In the genomic region with DNA sequence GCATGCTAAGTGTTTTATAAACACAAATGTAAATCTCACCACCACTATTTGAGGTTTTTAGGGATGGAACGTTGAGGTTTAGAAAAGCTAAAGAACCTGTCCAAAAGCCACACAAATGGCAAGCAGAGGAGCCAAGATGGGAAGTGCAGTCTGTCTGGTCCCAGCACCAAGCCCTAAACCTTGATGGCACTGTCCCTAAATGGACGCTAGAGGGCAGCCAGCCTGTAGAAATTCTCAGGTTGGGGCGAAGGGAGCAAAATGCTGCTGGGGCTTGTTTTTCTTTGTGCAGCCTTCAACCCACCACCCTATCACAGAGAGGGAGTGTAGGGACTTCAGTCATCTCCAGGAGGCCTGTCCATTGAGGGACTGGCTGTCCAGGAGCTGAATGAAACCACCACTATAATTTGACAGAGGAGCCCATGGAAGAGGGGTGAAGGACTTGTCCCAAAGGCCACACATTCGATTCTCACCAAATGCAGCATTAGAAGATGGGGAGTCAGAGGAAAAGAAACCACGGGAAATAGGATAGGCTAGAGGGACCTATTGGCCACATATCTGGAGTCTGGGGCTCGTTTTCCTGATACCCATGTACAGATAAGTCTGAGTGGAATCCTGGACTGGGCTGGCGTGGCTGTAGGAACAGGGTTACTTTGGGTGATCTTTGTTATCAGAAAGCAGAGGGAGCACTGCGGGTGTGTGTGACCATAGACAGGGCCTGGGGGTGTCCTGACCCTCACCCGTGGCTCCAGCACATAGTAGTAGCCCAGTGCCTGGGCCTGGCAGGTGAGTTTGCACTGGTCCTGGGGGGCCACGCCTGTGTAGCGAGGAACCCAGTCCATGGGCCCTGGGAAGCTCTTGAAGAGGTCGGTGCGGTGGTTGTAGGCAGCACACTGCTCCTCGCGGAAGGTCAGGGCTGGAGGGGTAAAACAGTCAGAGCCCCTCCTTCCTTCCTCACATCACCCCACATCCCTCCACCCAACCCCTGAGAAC, we compare ENCODE assay signal across 9 cellular contexts. TPM values are rescaled to one million over a fixed set of nuclear protein-coding genes. Genes with fewer than 3 reads are reported as not detected.
DNase-seq lines count a peak whose midpoint lies in the region; ATAC-seq and TF ChIP-seq lines count a peak whose summit lies in the region.
"Had no signal": no experiment of that assay in that cellular context is flagged by ENCODE, and none has a peak within 500 bp of the region (broad histone marks: within the 10 kb centered on the region; RNA-seq: fewer than 3 reads in every experiment).

No MANE protein-coding gene starts in this region.

- DNase-seq in COLO668 (lab: John Stamatoyannopoulos, UW; ENCODE audit: unreplicated experiment) (peak; percentile 48), NB4 (ENCODE audit: low read depth) (peak; percentile 80), SK-N-DZ (ENCODE audit: low spot score) (peak; percentile 74), globus pallidus (ENCODE audit: low spot score) (peak; percentile 81), posterior cingulate gyrus (peak in 6 of 10 donors; percentile 67 to 94 (median 74))
- DNase-seq in activated naive CD4-positive, alpha-beta T cell treated with anti-CD3 and anti-CD28 coated beads for 36 hours: peak; percentile 84

- no peaks in the 10 kb centered on the region for H3K36me3 Mint-ChIP-seq in activated naive CD4-positive, alpha-beta T cell treated with anti-CD3 and anti-CD28 coated beads for 36 hours (ENCODE audit: low read depth)

- H3K27me3 Mint-ChIP-seq in activated naive CD4-positive, alpha-beta T cell treated with anti-CD3 and anti-CD28 coated beads for 36 hours (ENCODE audit: low read depth): no peaks in the 10 kb centered on the region

- no peak for TF ChIP-seq POLR2A in NB4 (IDR thresholded peaks at IDR 0.05; ENCODE audit: extremely low read depth, insufficient read length)

- H3K4me3 ChIP-seq in NB4 (ENCODE audit: low read depth, low read length): no peak overlapping the region
- H3K4me3 ChIP-seq: SJSA1 had no signal

- ATAC-seq in GM21619 (IDR thresholded peaks at IDR 0.05; ENCODE audit: unreplicated experiment) (peak; percentile 71), HG03439 (IDR thresholded peaks at IDR 0.05; ENCODE audit: unreplicated experiment) (no peak)

- H3K9me3 Mint-ChIP-seq in activated naive CD4-positive, alpha-beta T cell treated with anti-CD3 and anti-CD28 coated beads for 36 hours: no peaks in the 10 kb centered on the region

- peaks cover 34% of the 10 kb centered on the region for H3K4me1 Mint-ChIP-seq in activated naive CD4-positive, alpha-beta T cell treated with anti-CD3 and anti-CD28 coated beads for 36 hours (ENCODE audit: low read depth)

- CTCF ChIA-PET in activated naive CD4-positive, alpha-beta T cell treated with anti-CD3 and anti-CD28 coated beads for 36 hours (lab: Charles Lee): interaction anchor here (0.6 to 4.4 kb wide), 20 partner anchors 10 to 191 kb away, joined by 3 to 69 read pairs (median 6); a partner anchor contains a TSS

- H3K4me3 Mint-ChIP-seq in activated naive CD4-positive, alpha-beta T cell treated with anti-CD3 and anti-CD28 coated beads for 36 hours: no peak overlapping the region

- intact Hi-C loops in activated naive CD4-positive, alpha-beta T cell treated with anti-CD3 and anti-CD28 coated beads for 36 hours (cut with micrococcal nuclease): loop anchor here (1.0 kb wide), 4 partner anchors 33 to 190 kb away; no protein-coding TSS in a partner anchor
- intact Hi-C loops in posterior cingulate gyrus (cut with DNase I): loop anchor here (5.0 to 10.0 kb wide), 2 partner anchors 35 to 192 kb away; a partner anchor contains a TSS

- peak; percentile 97 for TF ChIP-seq CTCF in NB4 (IDR thresholded peaks at IDR 0.05; ENCODE audit: low read depth, low read length)

- peak overlapping the region; percentile 51 for H3K27ac Mint-ChIP-seq in activated naive CD4-positive, alpha-beta T cell treated with anti-CD3 and anti-CD28 coated beads for 36 hours

RNA-seq across cellular contexts. Expression of a gene that starts 6.1 kb away (rescaled TPM):
- 10.0 and 12.4 TPM in 2 replicates for polyA plus RNA-seq in SK-N-DZ (2014; cell fraction: cytosol; rRNA removed)
- 3.5 and 5.3 TPM in 2 replicates for polyA plus RNA-seq in SK-N-DZ (2014; cell fraction: nucleus; rRNA removed)
- total RNA-seq in activated naive CD4-positive, alpha-beta T cell treated with anti-CD3 and anti-CD28 coated beads for 36 hours: 10 to 100 TPM in 1 of 2 experiments, 1 to 10 TPM in 1; 6.5 to 10.6 TPM
- total RNA-seq: SJSA1 had no signal

RNA-seq across cellular contexts. Expression of a gene that starts 9.4 kb away (rescaled TPM):
- polyA plus RNA-seq in SK-N-DZ (2014; cell fraction: cytosol; rRNA removed): 142 and 179 TPM in 2 replicates
- polyA plus RNA-seq in SK-N-DZ (2014; cell fraction: nucleus; rRNA removed): 131 and 153 TPM in 2 replicates
- 100 to 1,000 TPM; 126 to 130 TPM for total RNA-seq in activated naive CD4-positive, alpha-beta T cell treated with anti-CD3 and anti-CD28 coated beads for 36 hours

RNA-seq across cellular contexts. Expression of a gene that starts 15.5 kb away (rescaled TPM):
- 62.1 and 67.2 TPM in 2 replicates for polyA plus RNA-seq in SK-N-DZ (2014; cell fraction: cytosol; rRNA removed)
- 52.3 and 64.2 TPM in 2 replicates for polyA plus RNA-seq in SK-N-DZ (2014; cell fraction: nucleus; rRNA removed)
- 10 to 100 TPM; 45.7 to 49.0 TPM for total RNA-seq in activated naive CD4-positive, alpha-beta T cell treated with anti-CD3 and anti-CD28 coated beads for 36 hours

RNA-seq across cellular contexts. Expression of a gene that starts 22.3 kb away (rescaled TPM):
- polyA plus RNA-seq in SK-N-DZ (2014; cell fraction: cytosol; rRNA removed): not detected in 2 replicates
- polyA plus RNA-seq in SK-N-DZ (2014; cell fraction: nucleus; rRNA removed): 1.9 TPM in 1 of 2 replicates, not detected in the other
- total RNA-seq in activated naive CD4-positive, alpha-beta T cell treated with anti-CD3 and anti-CD28 coated beads for 36 hours: 1 to 10 TPM in 1 of 2 experiments, under 1 TPM in 1; 0.74 to 1.6 TPM

RNA-seq across cellular contexts. Expression of a gene that starts 26.5 kb away (rescaled TPM):
- 41.3 and 58.6 TPM in 2 replicates for polyA plus RNA-seq in SK-N-DZ (2014; cell fraction: cytosol; rRNA removed)
- 263 and 291 TPM in 2 replicates for polyA plus RNA-seq in SK-N-DZ (2014; cell fraction: nucleus; rRNA removed)
- 10 to 100 TPM; 24.9 to 26.0 TPM for total RNA-seq in activated naive CD4-positive, alpha-beta T cell treated with anti-CD3 and anti-CD28 coated beads for 36 hours
